12 cellular contexts compared by ENCODE assay signal in genomic region chr16:53768593-53768992, GRCh38.
DNase-seq lines count a peak whose midpoint lies in the region; ATAC-seq, FAIRE-seq and TF ChIP-seq lines count a peak whose summit lies in the region.
"Had no signal": no experiment of that assay in that cellular context is flagged by ENCODE, and none has a peak within 500 bp of the region (broad histone marks: within the 10 kb centered on the region; RNA-seq: fewer than 3 reads in every experiment).

No MANE protein-coding gene starts in this region.

- 31 to 36% methylated on average over 1 of the region's 1 CpG for WGBS in body of pancreas, 2 donors

- DNase-seq in NCI-H2196 (lab: John Stamatoyannopoulos, UW; ENCODE audit: unreplicated experiment): peak; percentile 24
- no peak for DNase-seq in NCI-H2196 treated with DMSO at 0.1 percent for 48 hours (lab: John Stamatoyannopoulos, UW; ENCODE audit: unreplicated experiment)
- peak; percentile 78 for DNase-seq in NCI-H460 (ENCODE audit: extremely low read depth, low read depth)
- peak; percentile 21 for DNase-seq in epidermal melanocyte (ENCODE audit: insufficient read length, low spot score)
- peak; percentile 93 for DNase-seq in skeletal muscle cell (ENCODE audit: low read depth)
- no peak for DNase-seq in GM19239 (ENCODE audit: insufficient read length, low spot score)
- DNase-seq in body of pancreas: no peak
- DNase-seq: BE2C, NCI-H1930, upper lobe of left lung had no signal

- H3K4me1 ChIP-seq in body of pancreas: peaks cover 7% of the 10 kb centered on the region

- TF ChIP-seq POLR2A in body of pancreas (IDR thresholded peaks at IDR 0.05): no peak

- no peaks in the 10 kb centered on the region for H3K27me3 ChIP-seq in body of pancreas
- H3K27me3 ChIP-seq: BE2C, upper lobe of left lung had no signal

- H3K9me3 ChIP-seq in body of pancreas: no peaks in the 10 kb centered on the region
- H3K9me3 ChIP-seq: BE2C, upper lobe of left lung had no signal

- no peak overlapping the region for H3K4me3 ChIP-seq in skeletal muscle cell (ENCODE audit: low read depth, low read length)
- no peak overlapping the region for H3K4me3 ChIP-seq in body of pancreas
- H3K4me3 ChIP-seq: upper lobe of left lung had no signal

- no peak for ATAC-seq in body of pancreas
- no peak for ATAC-seq in HG02973 (IDR thresholded peaks at IDR 0.05; ENCODE audit: unreplicated experiment)
- ATAC-seq: left lobe of liver had no signal

- no peak for TF ChIP-seq CTCF in body of pancreas (IDR thresholded peaks at IDR 0.05)

- intact Hi-C loops in body of pancreas (cut with DNase I): no loop called here

- no peak for FAIRE-seq in GM19239 (lab: Jason Lieb, UNC)

- H3K27ac ChIP-seq in body of pancreas: no peak overlapping the region

- H3K36me3 ChIP-seq in body of pancreas (replicated peaks in 1 of 2; ENCODE audit: insufficient read depth in 1 of 2, low read depth in 2 of 2): no peaks in the 10 kb centered on the region
- H3K36me3 ChIP-seq: BE2C, upper lobe of left lung had no signal

Comparison
In these comparisons a context has a peak if more than half of its experiments do, and no peak if none do; other contexts are left out.
1. DNase-seq: peak in NCI-H2196 (single experiment), NCI-H460 (single experiment), epidermal melanocyte (single experiment) and skeletal muscle cell (single experiment); none in NCI-H2196 treated with DMSO at 0.1 percent for 48 hours (single experiment), GM19239 (single experiment) and body of pancreas (0 of 4).